Comparison of ENCODE assay signal across 8 cellular contexts in genomic region chr20:25223179-25223661, GRCh38. TPM values are rescaled to one million over a fixed set of nuclear protein-coding genes. Genes with fewer than 3 reads are reported as not detected.
DNase-seq lines count a peak whose midpoint lies in the region; ATAC-seq and TF ChIP-seq lines count a peak whose summit lies in the region.

No MANE protein-coding gene starts in this region.

- peaks cover 21% of the 10 kb centered on the region for H3K27me3 Mint-ChIP-seq in glutamatergic neuron (ENCODE audit: unreplicated experiment)

- H3K27ac Mint-ChIP-seq in glutamatergic neuron (ENCODE audit: unreplicated experiment): no peak overlapping the region

- H3K4me3 Mint-ChIP-seq in glutamatergic neuron (ENCODE audit: unreplicated experiment): no peak overlapping the region

- peaks cover 23% of the 10 kb centered on the region for H3K4me1 Mint-ChIP-seq in glutamatergic neuron (ENCODE audit: low read depth, unreplicated experiment)

- H3K36me3 Mint-ChIP-seq in glutamatergic neuron (ENCODE audit: unreplicated experiment): no peaks in the 10 kb centered on the region

- peak; percentile 45 for DNase-seq in GM04503 (ENCODE audit: low read depth)
- DNase-seq in NAMALWA (ENCODE audit: low spot score): peak; percentile 38
- DNase-seq in astrocyte of the hippocampus (ENCODE audit: low read depth, low spot score): peak; percentile 92
- peak; percentile 74 for DNase-seq in mucosa of gallbladder (ENCODE audit: low spot score)
- DNase-seq in glutamatergic neuron: no peak
- DNase-seq in NCI-H2107 treated with DMSO at 0.1 percent for 48 hours (lab: John Stamatoyannopoulos, UW; ENCODE audit: unreplicated experiment): no peak
- no peak for DNase-seq in GM19238 (ENCODE audit: insufficient read length, low spot score)

- peaks cover 10% of the 10 kb centered on the region for H3K9me3 Mint-ChIP-seq in glutamatergic neuron (ENCODE audit: unreplicated experiment)

- ATAC-seq in GM21423 (IDR thresholded peaks at IDR 0.05; ENCODE audit: unreplicated experiment): no peak

- TF ChIP-seq CTCF in glutamatergic neuron (IDR thresholded peaks at IDR 0.05; ENCODE audit: partially characterized antibody, unreplicated experiment): no peak

RNA-seq across cellular contexts. Expression of gene PYGB, which starts 24.7 kb away (rescaled TPM):
- total RNA-seq in mucosa of gallbladder (99.5 TPM), glutamatergic neuron (ENCODE audit: unreplicated experiment) (295 TPM)

RNA-seq across cellular contexts. Expression of gene ENTPD6, which starts 27.7 kb away (rescaled TPM):
- total RNA-seq in mucosa of gallbladder (133 TPM), glutamatergic neuron (ENCODE audit: unreplicated experiment) (191 TPM)

Comparison
In these comparisons a context has a peak if more than half of its experiments do, and no peak if none do; other contexts are left out.
1. DNase-seq: peak in GM04503 (single experiment), NAMALWA (single experiment), astrocyte of the hippocampus (single experiment) and mucosa of gallbladder (single experiment); none in glutamatergic neuron (single experiment), NCI-H2107 treated with DMSO at 0.1 percent for 48 hours (single experiment) and GM19238 (single experiment).